13 cellular contexts compared by ENCODE assay signal in genomic region chrX:134717698-134718328, GRCh38. TPM values are rescaled to one million over a fixed set of nuclear protein-coding genes. Genes with fewer than 3 reads are reported as not detected.
A peak's percentile ranks its signal among the peaks of the same experiment; 100 is the strongest.
DNase-seq lines count a peak whose midpoint lies in the region; ATAC-seq and TF ChIP-seq lines count a peak whose summit lies in the region.
"Had no signal": no experiment of that assay in that cellular context is flagged by ENCODE, and none has a peak within 500 bp of the region (broad histone marks: within the 10 kb centered on the region; RNA-seq: fewer than 3 reads in every experiment).

No MANE protein-coding gene starts in this region.

- no peaks in the 10 kb centered on the region for H3K27me3 ChIP-seq in PC-3 (ENCODE audit: low read length)

- no peak overlapping the region for H3K4me3 Mint-ChIP-seq in activated T-cell treated with anti-CD3 and anti-CD28 coated beads, Interleukin-2, amount 50 U/mL, for 4 hours
- no peak overlapping the region for H3K4me3 Mint-ChIP-seq in stimulated activated effector memory CD8-positive, alpha-beta T cell treated with anti-CD3 and anti-CD28 coated beads, Interleukin-12 subunit alpha, Interleukin-12 subunit beta, amount 100 ng/mL, for 72 hours
- H3K4me3 Mint-ChIP-seq: activated B cell treated with CpG ODN at 0.5 μM for 24 hours had no signal

- no peaks in the 10 kb centered on the region for H3K9me3 ChIP-seq in PC-3 (ENCODE audit: low read length)
- H3K9me3 ChIP-seq: thoracic aorta had no signal

- no peaks in the 10 kb centered on the region for H3K79me2 ChIP-seq in PC-3 (ENCODE audit: low read length)

- H3K36me3 Mint-ChIP-seq in activated T-cell treated with anti-CD3 and anti-CD28 coated beads, Interleukin-2, amount 50 U/mL, for 4 hours (ENCODE audit: insufficient read depth) = no peaks in the 10 kb centered on the region
- no peaks in the 10 kb centered on the region for H3K36me3 Mint-ChIP-seq in stimulated activated effector memory CD8-positive, alpha-beta T cell treated with anti-CD3 and anti-CD28 coated beads, Interleukin-12 subunit alpha, Interleukin-12 subunit beta, amount 100 ng/mL, for 72 hours

- no peak overlapping the region for H3K27ac Mint-ChIP-seq in stimulated activated effector memory CD8-positive, alpha-beta T cell treated with anti-CD3 and anti-CD28 coated beads, Interleukin-12 subunit alpha, Interleukin-12 subunit beta, amount 100 ng/mL, for 72 hours
- H3K27ac Mint-ChIP-seq: activated B cell treated with CpG ODN at 0.5 μM for 24 hours had no signal

- POLR2A ChIA-PET in PC-3 (lab: Charles Lee; ENCODE audit: unreplicated experiment) = no interaction called here

- peaks cover 8% of the 10 kb centered on the region for H3K4me1 Mint-ChIP-seq in activated T-cell treated with anti-CD3 and anti-CD28 coated beads, Interleukin-2, amount 50 U/mL, for 4 hours (ENCODE audit: low read depth)
- peaks cover 12% of the 10 kb centered on the region for H3K4me1 Mint-ChIP-seq in stimulated activated effector memory CD8-positive, alpha-beta T cell treated with anti-CD3 and anti-CD28 coated beads, Interleukin-12 subunit alpha, Interleukin-12 subunit beta, amount 100 ng/mL, for 72 hours

- no peak for DNase-seq in activated T-cell treated with anti-CD3 and anti-CD28 coated beads, Interleukin-2, amount 50 U/mL, for 4 hours
- no peak for DNase-seq in activated T-cell treated with anti-CD3 and anti-CD28 coated beads for 4 hours
- DNase-seq in PC-3 = peak; percentile 53
- peak; percentile 48 for DNase-seq in fibroblast of pulmonary artery (ENCODE audit: low read depth)
- DNase-seq in stimulated activated effector memory CD8-positive, alpha-beta T cell treated with anti-CD3 and anti-CD28 coated beads, Interleukin-12 subunit alpha, Interleukin-12 subunit beta, amount 100 ng/mL, for 72 hours (ENCODE audit: low spot score in 2 of 2) = no peak
- DNase-seq in GM19240 (ENCODE audit: insufficient read length, low spot score) = no peak
- DNase-seq in NCI-H2107 treated with DMSO at 0.1 percent for 48 hours (lab: John Stamatoyannopoulos, UW; ENCODE audit: unreplicated experiment) = no peak
- no peak for DNase-seq in SHP77 (lab: John Stamatoyannopoulos, UW)
- DNase-seq: activated B cell treated with CpG ODN at 0.5 μM for 24 hours, cortex of kidney, NCI-H2081 treated with DMSO at 0.1 percent for 48 hours had no signal

- H4K20me1 ChIP-seq in PC-3 (ENCODE audit: low read length) = no peaks in the 10 kb centered on the region

- no TSS peak for BruUV-seq in PC-3 (replicated peaks; lab: Mats Ljungman, UMichigan)

- H3K9me2 ChIP-seq in PC-3 (replicated peaks; ENCODE audit: low read length) = no peaks in the 10 kb centered on the region

- H3K4me3 ChIP-seq in PC-3 (ENCODE audit: low read length) = no peak overlapping the region
- H3K4me3 ChIP-seq in fibroblast of pulmonary artery (replicated peaks; ENCODE audit: low read depth, low read length) = no peak overlapping the region
- H3K4me3 ChIP-seq: lung, thoracic aorta had no signal

- H3K27me3 Mint-ChIP-seq in activated T-cell treated with anti-CD3 and anti-CD28 coated beads, Interleukin-2, amount 50 U/mL, for 4 hours (ENCODE audit: low read depth) = peaks cover 2% of the 10 kb centered on the region
- H3K27me3 Mint-ChIP-seq: activated B cell treated with CpG ODN at 0.5 μM for 24 hours had no signal

- TF ChIP-seq CTCF in PC-3 (conservative IDR thresholded peaks at IDR 0.05; ENCODE audit: low read depth, low read length) = no peak
- no peak for TF ChIP-seq CTCF in fibroblast of pulmonary artery (IDR thresholded peaks at IDR 0.05; ENCODE audit: low read length, missing control alignments)

- no peak overlapping the region for H3K9ac ChIP-seq in PC-3 (ENCODE audit: low read length)

- intact Hi-C loops in PC-3 (cut with micrococcal nuclease) = loop anchor here (5.0 kb wide), 1 partner anchor 96 kb away; no protein-coding TSS in a partner anchor

- peak overlapping the region; percentile 78 for H3K27ac ChIP-seq in PC-3 (ENCODE audit: low read length)
- H3K27ac ChIP-seq: thoracic aorta had no signal

- H2AFZ ChIP-seq in PC-3 (ENCODE audit: low read length) = no peak overlapping the region

- no peaks in the 10 kb centered on the region for H3K9me3 Mint-ChIP-seq in activated T-cell treated with anti-CD3 and anti-CD28 coated beads, Interleukin-2, amount 50 U/mL, for 4 hours
- no peaks in the 10 kb centered on the region for H3K9me3 Mint-ChIP-seq in stimulated activated effector memory CD8-positive, alpha-beta T cell treated with anti-CD3 and anti-CD28 coated beads, Interleukin-12 subunit alpha, Interleukin-12 subunit beta, amount 100 ng/mL, for 72 hours
- H3K9me3 Mint-ChIP-seq: activated B cell treated with CpG ODN at 0.5 μM for 24 hours had no signal

- H3K4me2 ChIP-seq in PC-3 (ENCODE audit: low read length) = peak overlapping the region; percentile 61

- H3K36me3 ChIP-seq in PC-3 (ENCODE audit: low read depth, low read length) = no peaks in the 10 kb centered on the region
- H3K36me3 ChIP-seq: thoracic aorta had no signal

- CTCF ChIA-PET in PC-3 (lab: Charles Lee) = no interaction called here

- ATAC-seq in activated T-cell treated with anti-CD3 and anti-CD28 coated beads, Interleukin-2, amount 50 U/mL, for 4 hours = peak; percentile 34 to 45
- ATAC-seq in PC-3 = peak; percentile 36
- ATAC-seq in stimulated activated effector memory CD8-positive, alpha-beta T cell treated with anti-CD3 and anti-CD28 coated beads, Interleukin-12 subunit alpha, Interleukin-12 subunit beta, amount 100 ng/mL, for 72 hours = peak; percentile 46

- peaks cover 4% of the 10 kb centered on the region for H3F3A ChIP-seq in PC-3 (ENCODE audit: low read length, unreplicated experiment)

- H3K4me1 ChIP-seq in PC-3 (ENCODE audit: insufficient read depth, low read length) = peaks cover 17% of the 10 kb centered on the region

RNA-seq across cellular contexts. Expression of gene PLAC1, which starts 59.5 kb away (rescaled TPM):
- total RNA-seq in activated T-cell treated with anti-CD3 and anti-CD28 coated beads, Interleukin-2, amount 50 U/mL, for 4 hours = under 1 TPM in 2 of 3 donors, not detected in 1; 0.24 to 0.35 TPM
- 1.8 and 2.6 TPM in 2 replicates for total RNA-seq in PC-3 (2014; rRNA removed)
- total RNA-seq: activated B cell treated with CpG ODN at 0.5 μM for 24 hours, thoracic aorta had no signal

Comparison
In these comparisons a context has a peak if more than half of its experiments do, and no peak if none do; other contexts are left out.
1. DNase-seq: peak in PC-3 (single experiment) and fibroblast of pulmonary artery (single experiment); none in activated T-cell treated with anti-CD3 and anti-CD28 coated beads, Interleukin-2, amount 50 U/mL, for 4 hours (single experiment), activated T-cell treated with anti-CD3 and anti-CD28 coated beads for 4 hours (single experiment), stimulated activated effector memory CD8-positive, alpha-beta T cell treated with anti-CD3 and anti-CD28 coated beads, Interleukin-12 subunit alpha, Interleukin-12 subunit beta, amount 100 ng/mL, for 72 hours (0 of 2), GM19240 (single experiment), NCI-H2107 treated with DMSO at 0.1 percent for 48 hours (single experiment) and SHP77 (0 of 2).
2. Peak in every context shown above with its lines, with median percentiles within 50 percentile points of each other: ATAC-seq.